32 cellular contexts compared by ENCODE assay signal in the genomic region with DNA sequence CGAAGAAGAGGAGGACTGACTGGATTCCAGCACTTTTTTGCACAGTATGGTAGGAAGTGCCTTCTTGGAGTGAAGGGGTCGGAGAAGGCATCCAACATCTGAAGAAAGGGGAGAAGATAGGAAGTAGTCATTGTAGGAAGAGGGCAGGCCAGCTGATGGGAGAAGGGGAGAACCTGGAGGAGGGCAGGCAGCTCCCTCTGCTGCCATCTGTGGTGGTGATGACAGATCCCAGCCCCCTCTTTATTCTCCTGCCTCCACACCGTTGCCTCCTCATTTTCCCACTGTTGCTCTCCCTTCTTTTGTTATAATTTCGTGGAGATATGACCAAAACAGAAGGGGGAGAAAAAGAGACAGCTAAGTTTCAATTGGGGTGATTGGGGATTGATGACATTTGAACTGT. TPM values are rescaled to one million over a fixed set of nuclear protein-coding genes. Genes with fewer than 3 reads are reported as not detected.
"Had no signal": no experiment of that assay in that cellular context is flagged by ENCODE, and none has a peak within 500 bp of the region (broad histone marks: within the 10 kb centered on the region; RNA-seq: fewer than 3 reads in every experiment).

No MANE protein-coding gene starts in this region.

- H3K36me3 ChIP-seq: gastrocnemius medialis, lower lobe of right lung, prostate gland, right atrium auricular region, sigmoid colon, stomach, thyroid gland, vagina had no signal

- FAIRE-seq: keratinocyte had no signal

- H3K27me3 ChIP-seq: gastrocnemius medialis, right atrium auricular region, sigmoid colon, thyroid gland, vagina had no signal

- DNase-seq: cortex of kidney; effector memory CD8-positive, alpha-beta T cell; foreskin fibroblast; gastrocnemius medialis; head of caudate nucleus; immature natural killer cell; left ventricle myocardium superior; lower lobe of right lung; naive B cell; sigmoid colon; stimulated activated CD4-positive, alpha-beta T cell treated with anti-CD3 and anti-CD28 coated beads, Interleukin-2, amount 100 ng/mL, for 24 hours; stimulated activated CD4-positive, alpha-beta T cell treated with anti-CD3 and anti-CD28 coated beads, Interleukin-4, amount 100 ng/mL, for 24 hours; stimulated activated naive CD4-positive, alpha-beta T cell treated with Interleukin-2 at 50 U/mL for 16 hours; stomach; thyroid gland; trophoblast cell had no signal

- H3K4me1 ChIP-seq: gastrocnemius medialis, lower lobe of right lung, prostate gland, right atrium auricular region, sigmoid colon, stomach, thyroid gland, vagina had no signal

- H3K4me3 ChIP-seq: gastrocnemius medialis, lower lobe of right lung, prostate gland, right atrium auricular region, sigmoid colon, stomach, thyroid gland, vagina had no signal

- H3K27ac ChIP-seq: gastrocnemius medialis, lower lobe of right lung, prostate gland, right atrium auricular region, sigmoid colon, stomach, thyroid gland, vagina had no signal

- ATAC-seq: effector memory CD8-positive, alpha-beta T cell; gastrocnemius medialis; left ventricle myocardium superior; lower lobe of right lung; natural killer cell treated with Interleukin-12 subunit alpha and Interleukin-12 subunit beta and Interleukin-15 and Interleukin-18, amount 100 ng/mL, for 72 hours; stimulated activated effector memory CD8-positive, alpha-beta T cell treated with anti-CD3 and anti-CD28 coated beads, Interleukin-12 subunit alpha, Interleukin-12 subunit beta, amount 100 ng/mL, for 72 hours had no signal

- H3K9me3 ChIP-seq: gastrocnemius medialis, lower lobe of right lung, prostate gland, right atrium auricular region, sigmoid colon, stomach, thyroid gland, vagina had no signal

RNA-seq across cellular contexts. Expression of a gene that starts 2.9 kb away (rescaled TPM):
- total RNA-seq: dermis microvascular lymphatic vessel endothelial cell; gastrocnemius medialis; glomerular endothelial cell; left ventricle myocardium superior; lower lobe of right lung; mononuclear cell; natural killer cell treated with Interleukin-12 subunit alpha and Interleukin-12 subunit beta and Interleukin-15 and Interleukin-18, amount 100 ng/mL, for 72 hours; neural crest cell; osteocyte; prostate gland; right atrium auricular region; sigmoid colon; skeletal muscle tissue; stomach; subcutaneous adipose tissue; temporal lobe; thyroid gland; ureter; vagina had no signal
- polyA plus RNA-seq: esophagus, immature natural killer cell, keratinocyte, sigmoid colon, stomach had no signal

RNA-seq across cellular contexts. Expression of a gene that starts 18.8 kb away (rescaled TPM):
- total RNA-seq: dermis microvascular lymphatic vessel endothelial cell; gastrocnemius medialis; glomerular endothelial cell; left ventricle myocardium superior; lower lobe of right lung; mononuclear cell; natural killer cell treated with Interleukin-12 subunit alpha and Interleukin-12 subunit beta and Interleukin-15 and Interleukin-18, amount 100 ng/mL, for 72 hours; neural crest cell; osteocyte; prostate gland; right atrium auricular region; sigmoid colon; skeletal muscle tissue; stomach; subcutaneous adipose tissue; temporal lobe; thyroid gland; ureter; vagina had no signal
- polyA plus RNA-seq: esophagus, immature natural killer cell, keratinocyte, sigmoid colon, stomach had no signal

RNA-seq across cellular contexts. Expression of a gene that starts 21.5 kb away (rescaled TPM):
- total RNA-seq: dermis microvascular lymphatic vessel endothelial cell; gastrocnemius medialis; glomerular endothelial cell; left ventricle myocardium superior; lower lobe of right lung; mononuclear cell; natural killer cell treated with Interleukin-12 subunit alpha and Interleukin-12 subunit beta and Interleukin-15 and Interleukin-18, amount 100 ng/mL, for 72 hours; neural crest cell; osteocyte; prostate gland; right atrium auricular region; sigmoid colon; skeletal muscle tissue; stomach; subcutaneous adipose tissue; temporal lobe; thyroid gland; ureter; vagina had no signal
- polyA plus RNA-seq: esophagus, immature natural killer cell, keratinocyte, sigmoid colon, stomach had no signal
